1 cellular context compared by ENCODE assay signal in the genomic region with DNA sequence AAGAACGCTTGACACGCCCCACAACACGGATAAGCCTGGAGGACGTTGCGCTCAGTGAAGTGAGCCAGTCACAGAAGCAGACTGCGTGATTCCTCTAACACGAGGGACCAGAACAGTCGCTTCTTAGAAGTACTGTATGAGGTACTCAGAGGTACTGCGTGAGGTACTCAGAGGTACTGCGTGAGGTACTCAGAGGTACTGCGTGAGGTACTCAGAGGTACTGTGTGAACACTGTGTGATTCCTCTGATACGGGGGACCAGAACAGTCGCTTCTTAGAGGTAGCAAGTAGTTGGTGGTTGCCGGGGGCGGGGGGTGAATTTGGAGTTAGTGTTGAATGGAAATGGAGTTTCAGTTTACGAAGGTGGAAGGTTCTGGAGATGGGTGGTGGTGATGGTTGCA.
TF ChIP-seq lines count a peak whose summit lies in the region.

No MANE protein-coding gene starts in this region.

TF ChIP-seq in HepG2, 621 proteins besides CTCF, POLR2A, EP300 and RAD21:
- TF ChIP-seq CEBPB (IDR thresholded peaks at IDR 0.05; ENCODE audit: borderline replicate concordance, low read depth, low read length) (peak; percentile 16; the same call in 1 of the 2 replicates), TOE1 (CRISPR knock-in tag; IDR thresholded peaks at IDR 0.05) (no peak), ZSCAN21 (CRISPR knock-in tag; IDR thresholded peaks at IDR 0.05; ENCODE audit: borderline replicate concordance) (peak; percentile 87), ZNF225 (CRISPR knock-in tag; IDR thresholded peaks at IDR 0.05) (no peak), IRF2 (CRISPR knock-in tag; IDR thresholded peaks at IDR 0.05) (no peak), THYN1 (CRISPR knock-in tag; IDR thresholded peaks at IDR 0.05; ENCODE audit: borderline replicate concordance, low read depth) (no peak), ATF4 (CRISPR knock-in tag; IDR thresholded peaks at IDR 0.05) (no peak)
- TF ChIP-seq, protein P1, sequence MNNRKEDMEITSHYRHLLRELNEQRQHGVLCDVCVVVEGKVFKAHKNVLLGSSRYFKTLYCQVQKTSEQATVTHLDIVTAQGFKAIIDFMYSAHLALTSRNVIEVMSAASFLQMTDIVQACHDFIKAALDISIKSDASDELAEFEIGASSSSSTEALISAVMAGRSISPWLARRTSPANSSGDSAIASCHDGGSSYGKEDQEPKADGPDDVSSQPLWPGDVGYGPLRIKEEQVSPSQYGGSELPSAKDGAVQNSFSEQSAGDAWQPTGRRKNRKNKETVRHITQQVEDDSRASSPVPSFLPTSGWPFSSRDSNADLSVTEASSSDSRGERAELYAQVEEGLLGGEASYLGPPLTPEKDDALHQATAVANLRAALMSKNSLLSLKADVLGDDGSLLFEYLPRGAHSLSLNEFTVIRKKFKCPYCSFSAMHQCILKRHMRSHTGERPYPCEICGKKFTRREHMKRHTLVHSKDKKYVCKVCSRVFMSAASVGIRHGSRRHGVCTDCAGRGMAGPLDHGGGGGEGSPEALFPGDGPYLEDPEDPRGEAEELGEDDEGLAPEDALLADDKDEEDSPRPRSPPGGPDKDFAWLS (CRISPR knock-in tag; IDR thresholded peaks at IDR 0.05; ENCODE audit: borderline replicate concordance) = no peak
- TF ChIP-seq, protein P2, sequence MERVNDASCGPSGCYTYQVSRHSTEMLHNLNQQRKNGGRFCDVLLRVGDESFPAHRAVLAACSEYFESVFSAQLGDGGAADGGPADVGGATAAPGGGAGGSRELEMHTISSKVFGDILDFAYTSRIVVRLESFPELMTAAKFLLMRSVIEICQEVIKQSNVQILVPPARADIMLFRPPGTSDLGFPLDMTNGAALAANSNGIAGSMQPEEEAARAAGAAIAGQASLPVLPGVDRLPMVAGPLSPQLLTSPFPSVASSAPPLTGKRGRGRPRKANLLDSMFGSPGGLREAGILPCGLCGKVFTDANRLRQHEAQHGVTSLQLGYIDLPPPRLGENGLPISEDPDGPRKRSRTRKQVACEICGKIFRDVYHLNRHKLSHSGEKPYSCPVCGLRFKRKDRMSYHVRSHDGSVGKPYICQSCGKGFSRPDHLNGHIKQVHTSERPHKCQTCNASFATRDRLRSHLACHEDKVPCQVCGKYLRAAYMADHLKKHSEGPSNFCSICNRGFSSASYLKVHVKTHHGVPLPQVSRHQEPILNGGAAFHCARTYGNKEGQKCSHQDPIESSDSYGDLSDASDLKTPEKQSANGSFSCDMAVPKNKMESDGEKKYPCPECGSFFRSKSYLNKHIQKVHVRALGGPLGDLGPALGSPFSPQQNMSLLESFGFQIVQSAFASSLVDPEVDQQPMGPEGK (CRISPR knock-in tag; IDR thresholded peaks at IDR 0.05) = no peak
- TF ChIP-seq, protein P3, sequence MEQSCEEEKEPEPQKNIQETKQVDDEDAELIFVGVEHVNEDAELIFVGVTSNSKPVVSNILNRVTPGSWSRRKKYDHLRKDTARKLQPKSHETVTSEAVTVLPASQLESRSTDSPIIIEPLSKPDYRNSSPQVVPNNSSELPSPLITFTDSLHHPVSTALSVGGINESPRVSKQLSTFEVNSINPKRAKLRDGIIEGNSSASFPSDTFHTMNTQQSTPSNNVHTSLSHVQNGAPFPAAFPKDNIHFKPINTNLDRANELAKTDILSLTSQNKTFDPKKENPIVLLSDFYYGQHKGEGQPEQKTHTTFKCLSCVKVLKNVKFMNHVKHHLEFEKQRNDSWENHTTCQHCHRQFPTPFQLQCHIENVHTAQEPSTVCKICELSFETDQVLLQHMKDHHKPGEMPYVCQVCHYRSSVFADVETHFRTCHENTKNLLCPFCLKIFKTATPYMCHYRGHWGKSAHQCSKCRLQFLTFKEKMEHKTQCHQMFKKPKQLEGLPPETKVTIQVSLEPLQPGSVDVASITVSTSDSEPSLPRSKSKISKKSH (CRISPR knock-in tag; IDR thresholded peaks at IDR 0.05; ENCODE audit: borderline replicate concordance) = no peak
